Comparison of ENCODE assay signal across 1 cellular context in the genomic region with DNA sequence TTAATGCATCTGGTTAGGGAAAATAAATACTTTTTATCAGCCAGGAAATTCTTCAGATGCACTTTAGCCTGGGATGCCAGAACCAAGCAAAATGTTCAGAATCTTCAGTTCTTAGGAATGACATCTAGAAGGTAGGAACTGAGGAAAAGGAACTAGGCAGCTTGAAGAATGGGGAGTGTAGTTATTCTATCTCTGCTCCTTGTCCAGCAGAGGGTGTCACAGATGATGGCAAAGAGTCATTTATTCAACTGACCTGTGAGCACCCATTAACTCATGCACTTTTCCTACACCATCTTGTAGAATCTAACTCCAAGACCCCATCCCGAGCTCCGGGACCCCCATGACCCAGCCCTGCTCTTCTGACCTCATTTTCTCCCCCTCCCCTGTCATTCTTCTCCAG.
TF ChIP-seq lines count a peak whose summit lies in the region.

No MANE protein-coding gene starts in this region.

TF ChIP-seq in HCT116, 20 proteins besides CTCF, POLR2A, EP300 and RAD21 (continued from another document):
- TF ChIP-seq, protein P1, sequence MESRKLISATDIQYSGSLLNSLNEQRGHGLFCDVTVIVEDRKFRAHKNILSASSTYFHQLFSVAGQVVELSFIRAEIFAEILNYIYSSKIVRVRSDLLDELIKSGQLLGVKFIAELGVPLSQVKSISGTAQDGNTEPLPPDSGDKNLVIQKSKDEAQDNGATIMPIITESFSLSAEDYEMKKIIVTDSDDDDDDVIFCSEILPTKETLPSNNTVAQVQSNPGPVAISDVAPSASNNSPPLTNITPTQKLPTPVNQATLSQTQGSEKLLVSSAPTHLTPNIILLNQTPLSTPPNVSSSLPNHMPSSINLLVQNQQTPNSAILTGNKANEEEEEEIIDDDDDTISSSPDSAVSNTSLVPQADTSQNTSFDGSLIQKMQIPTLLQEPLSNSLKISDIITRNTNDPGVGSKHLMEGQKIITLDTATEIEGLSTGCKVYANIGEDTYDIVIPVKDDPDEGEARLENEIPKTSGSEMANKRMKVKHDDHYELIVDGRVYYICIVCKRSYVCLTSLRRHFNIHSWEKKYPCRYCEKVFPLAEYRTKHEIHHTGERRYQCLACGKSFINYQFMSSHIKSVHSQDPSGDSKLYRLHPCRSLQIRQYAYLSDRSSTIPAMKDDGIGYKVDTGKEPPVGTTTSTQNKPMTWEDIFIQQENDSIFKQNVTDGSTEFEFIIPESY (IDR thresholded peaks at IDR 0.05; ENCODE audit: extremely low read depth, insufficient replicate concordance, low read length), result no peak
- TF ChIP-seq EZH2phosphoT487 (IDR thresholded peaks at IDR 0.05; ENCODE audit: borderline replicate concordance) (no peak), SP1 (IDR thresholded peaks at IDR 0.05; ENCODE audit: low read depth) (no peak), CEBPB (IDR thresholded peaks at IDR 0.05; ENCODE audit: low read depth) (no peak)
